1 cellular context compared by ENCODE assay signal in the genomic region with DNA sequence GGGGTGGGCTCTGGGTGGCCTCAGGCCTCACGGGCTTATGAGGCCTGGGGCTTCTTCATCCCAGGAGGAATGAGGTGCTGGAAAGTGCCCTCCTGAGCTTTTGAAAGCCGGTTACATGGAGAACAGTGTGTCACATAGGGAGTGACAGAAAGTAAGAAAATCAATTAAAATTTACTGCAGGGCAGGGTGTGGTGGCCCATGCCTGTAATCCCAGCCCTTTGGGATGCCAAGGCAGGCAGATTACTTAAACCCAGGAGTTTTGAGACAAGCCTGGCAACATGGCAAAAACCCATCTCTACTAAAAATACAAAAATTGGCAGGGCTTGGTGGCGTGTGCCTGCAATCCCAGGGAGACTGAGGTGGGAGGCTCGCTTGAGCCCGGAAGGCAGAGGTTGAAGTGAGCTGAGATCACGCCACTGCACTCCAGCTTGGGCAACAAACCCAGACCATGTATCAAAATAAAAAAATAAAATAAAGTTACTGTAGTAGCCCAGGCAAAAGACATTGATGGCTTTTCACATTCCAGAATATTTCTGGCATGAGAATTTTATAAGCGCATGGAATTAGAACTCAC.
TF ChIP-seq lines count a peak whose summit lies in the region.

No MANE protein-coding gene starts in this region.

TF ChIP-seq in H1, 55 proteins besides CTCF, POLR2A, EP300 and RAD21:
- TF ChIP-seq SAP30 (IDR thresholded peaks at IDR 0.05; ENCODE audit: insufficient read depth, insufficient replicate concordance, low read length) (no peak), SP4 (IDR thresholded peaks at IDR 0.05; ENCODE audit: low read length) (no peak), RFX5 (IDR thresholded peaks at IDR 0.05; ENCODE audit: borderline replicate concordance, low read depth, low read length) (no peak), CBX8 (IDR thresholded peaks at IDR 0.05; ENCODE audit: borderline replicate concordance, low read depth, low read length) (no peak), EGR1 (IDR thresholded peaks at IDR 0.05; ENCODE audit: borderline replicate concordance, low read depth, low read length) (no peak), RBBP5 (IDR thresholded peaks at IDR 0.05; ENCODE audit: borderline replicate concordance, low read depth, low read length) (no peak), NANOG (IDR thresholded peaks at IDR 0.05; ENCODE audit: insufficient read depth, low read depth, low read length, poor library complexity, severe bottlenecking) (no peak), SP1 (IDR thresholded peaks at IDR 0.05; ENCODE audit: low read depth, low read length) (no peak), KDM4A (IDR thresholded peaks at IDR 0.05; ENCODE audit: low read depth, low read length, severe bottlenecking) (no peak), FOSL1 (IDR thresholded peaks at IDR 0.05; ENCODE audit: insufficient read depth, low read depth, low read length) (no peak)
